12 cellular contexts compared by ENCODE assay signal in the genomic region with DNA sequence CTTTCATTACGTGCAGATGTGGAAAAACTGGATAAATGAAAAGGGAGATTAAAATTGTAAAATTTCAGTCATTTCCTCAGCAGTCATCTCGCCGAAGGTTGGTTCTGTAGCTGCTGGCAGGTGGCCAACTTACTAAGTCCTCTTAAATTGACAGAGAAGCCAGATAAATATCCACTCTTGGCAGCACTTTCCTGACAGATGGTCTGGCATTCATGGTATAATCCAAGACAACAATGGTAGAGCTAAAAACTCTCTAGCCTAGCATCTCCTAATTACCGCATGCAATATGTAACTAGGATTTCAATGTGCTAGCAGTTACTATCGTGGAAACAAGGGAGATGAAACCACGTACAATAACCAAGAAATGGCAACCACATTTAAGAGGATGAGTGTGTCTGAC.
DNase-seq lines count a peak whose midpoint lies in the region; ATAC-seq and TF ChIP-seq lines count a peak whose summit lies in the region.
"Had no signal": no experiment of that assay in that cellular context is flagged by ENCODE, and none has a peak within 500 bp of the region (broad histone marks: within the 10 kb centered on the region; RNA-seq: fewer than 3 reads in every experiment).

No MANE protein-coding gene starts in this region.

- H3K4me3 ChIP-seq in cardiac fibroblast (replicated peaks in 1 of 2; ENCODE audit: low read depth in 2 of 2, low read length in 2 of 2) (no peak overlapping the region), prostate gland (no peak overlapping the region)

- no peaks in the 10 kb centered on the region for H3K36me3 ChIP-seq in prostate gland

- no peaks in the 10 kb centered on the region for H3K27me3 ChIP-seq in prostate gland (replicated peaks; ENCODE audit: insufficient read depth)

- no peaks in the 10 kb centered on the region for H3K9me3 ChIP-seq in prostate gland

- no peak overlapping the region for H3K27ac ChIP-seq in prostate gland

- no peak for ATAC-seq in HG03097 (IDR thresholded peaks at IDR 0.05; ENCODE audit: low FRiP score, unreplicated experiment)
- ATAC-seq: naive thymus-derived CD8-positive, alpha-beta T cell; stimulated activated naive CD8-positive, alpha-beta T cell treated with anti-CD3 and anti-CD28 coated beads, Interleukin-15, Interleukin-2, amounts not matched to agents 100 U/mL and 50 U/mL, for 24 hours had no signal

- WGBS in prostate gland = 20% methylated on average over 6 of the region's 6 CpGs

- TF ChIP-seq POLR2A in prostate gland (IDR thresholded peaks at IDR 0.05) = no peak

- intact Hi-C loops in prostate gland (cut with DNase I) = no loop called here

- H3K4me1 ChIP-seq in prostate gland (replicated peaks) = no peaks in the 10 kb centered on the region

- DNase-seq in NCI-H1105 treated with DMSO at 0.1 percent for 48 hours (lab: John Stamatoyannopoulos, UW) = peak; percentile 93
- peak; percentile 90 for DNase-seq in NCI-H446 treated with DMSO at 0.1 percent for 48 hours (lab: John Stamatoyannopoulos, UW)
- peak; percentile 3 to 47 for DNase-seq in cardiac fibroblast (ENCODE audit: low read depth in 2 of 2)
- DNase-seq in prostate gland (ENCODE audit: low spot score) = peak; percentile 12
- no peak for DNase-seq in HPDE6-E6E7 (ENCODE audit: extremely low spot score)
- no peak for DNase-seq in CD1c-positive myeloid dendritic cell (ENCODE audit: extremely low spot score)
- DNase-seq: activated effector memory CD4-positive, alpha-beta T cell treated with anti-CD3 and anti-CD28 coated beads, Interleukin-2, amount 50 U/mL, for 16 hours; effector CD4-positive, alpha-beta T cell; naive thymus-derived CD8-positive, alpha-beta T cell; stimulated activated CD4-positive, alpha-beta T cell treated with anti-CD3 and anti-CD28 coated beads, Interleukin-15, amount 100 ng/mL, for 24 hours; stimulated activated naive CD8-positive, alpha-beta T cell treated with anti-CD3 and anti-CD28 coated beads, Interleukin-15, Interleukin-2, amounts not matched to agents 100 U/mL and 50 U/mL, for 24 hours had no signal

- TF ChIP-seq CTCF in cardiac fibroblast (IDR thresholded peaks at IDR 0.05; ENCODE audit: low read depth, low read length) = no peak
- no peak for TF ChIP-seq CTCF in prostate gland (IDR thresholded peaks at IDR 0.05)

Comparison
In these comparisons a context has a peak if more than half of its experiments do, and no peak if none do; other contexts are left out.
1. DNase-seq: peak in NCI-H1105 treated with DMSO at 0.1 percent for 48 hours (single experiment), NCI-H446 treated with DMSO at 0.1 percent for 48 hours (single experiment), cardiac fibroblast (2 of 2) and prostate gland (single experiment); none in HPDE6-E6E7 (single experiment) and CD1c-positive myeloid dendritic cell (single experiment).